In the genomic region with DNA sequence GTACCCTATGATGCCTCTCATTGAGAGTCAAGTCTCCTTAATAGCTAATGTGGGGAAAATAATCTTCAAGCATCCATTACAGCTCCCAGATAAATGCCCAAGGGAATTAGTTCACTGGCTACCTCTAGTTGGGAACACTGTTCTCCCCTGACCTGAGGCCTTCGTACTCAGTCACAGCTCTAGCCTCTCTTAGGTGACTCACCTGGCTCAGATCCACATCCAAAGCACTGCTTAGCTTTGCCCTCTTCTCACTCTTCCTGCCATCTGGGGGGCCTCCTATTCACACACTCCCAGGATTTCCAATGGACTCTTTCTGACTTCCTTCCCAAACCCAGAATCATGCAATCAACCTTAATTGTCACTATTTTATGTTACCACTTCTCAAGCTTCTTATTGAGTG, we compare ENCODE assay signal across 16 cellular contexts.
"Had no signal": no experiment of that assay in that cellular context is flagged by ENCODE, and none has a peak within 500 bp of the region (broad histone marks: within the 10 kb centered on the region; RNA-seq: fewer than 3 reads in every experiment).

No MANE protein-coding gene starts in this region.

- H3K27ac ChIP-seq: prostate gland, right lobe of liver had no signal

- DNase-seq: activated CD4-positive, alpha-beta memory T cell treated with anti-CD3 and anti-CD28 coated beads, Interleukin-2, amount 10 ng/mL, durations not matched to agents 7 days and 5 days; activated CD8-positive, alpha-beta memory T cell treated with anti-CD3 and anti-CD28 coated beads, Interleukin-2, amount 50 U/mL, for 4 hours; activated gamma-delta T cell treated with Interleukin-2 at 50 U/mL for 16 hours; activated naive CD8-positive, alpha-beta T cell treated with anti-CD3 and anti-CD28 coated beads for 36 hours; activated T-cell treated with anti-CD3 and anti-CD28 coated beads, Interleukin-2, amount 50 U/mL, for 72 hours; endodermal cell; mesenchymal stem cell; nucleus accumbens; right lobe of liver; stimulated activated CD4-positive, alpha-beta T cell treated with anti-CD3 and anti-CD28 coated beads, Interleukin-2, amount 100 ng/mL, for 24 hours; stimulated activated naive B cell treated with anti-CD40 and anti-IgM and Interleukin-4, amounts not matched to agents 10 μg/mL and 1 μg/mL and 100 μg/mL, for 72 hours; T-helper 9 cell; trophoblast cell had no signal

- H3K4me3 ChIP-seq: prostate gland, right lobe of liver had no signal

- H3K9me3 ChIP-seq: prostate gland, right lobe of liver had no signal

- H3K27me3 ChIP-seq: right lobe of liver had no signal

- H3K4me1 ChIP-seq: prostate gland, right lobe of liver had no signal

- H3K36me3 ChIP-seq: prostate gland, right lobe of liver had no signal

- ATAC-seq: activated T-cell treated with anti-CD3 and anti-CD28 coated beads, Interleukin-2, amount 50 U/mL, for 72 hours; left lobe of liver; natural killer cell treated with Interleukin-12 subunit alpha and Interleukin-12 subunit beta and Interleukin-15 and Interleukin-18, amount 100 ng/mL, for 72 hours; right lobe of liver; stimulated activated naive B cell treated with anti-CD40 and anti-IgM and Interleukin-4, amounts not matched to agents 10 μg/mL and 1 μg/mL and 100 μg/mL, for 72 hours had no signal
